18 cellular contexts compared by ENCODE assay signal in genomic region chr22:27612075-27612474, GRCh38.
DNase-seq lines count a peak whose midpoint lies in the region; ATAC-seq, FAIRE-seq and TF ChIP-seq lines count a peak whose summit lies in the region.
"Had no signal": no experiment of that assay in that cellular context is flagged by ENCODE, and none has a peak within 500 bp of the region (broad histone marks: within the 10 kb centered on the region; RNA-seq: fewer than 3 reads in every experiment).

No MANE protein-coding gene starts in this region.

- intact Hi-C loops in pancreas (cut with DNase I) (no loop called here), left ventricle myocardium inferior (cut with micrococcal nuclease) (no loop called here)

- peaks cover 2% of the 10 kb centered on the region for H3K4me1 Mint-ChIP-seq in glutamatergic neuron (ENCODE audit: low read depth, unreplicated experiment)

- H3K4me1 ChIP-seq in pancreas, result no peaks in the 10 kb centered on the region
- peaks cover 8% of the 10 kb centered on the region for H3K4me1 ChIP-seq in left ventricle myocardium inferior
- H3K4me1 ChIP-seq: Caco-2 had no signal

- no peak for TF ChIP-seq CTCF in glutamatergic neuron (IDR thresholded peaks at IDR 0.05; ENCODE audit: partially characterized antibody, unreplicated experiment)
- no peak for TF ChIP-seq CTCF in pancreas (IDR thresholded peaks at IDR 0.05)
- no peak for TF ChIP-seq CTCF in left ventricle myocardium inferior (IDR thresholded peaks at IDR 0.05; ENCODE audit: borderline replicate concordance)

- H3K9me3 Mint-ChIP-seq in glutamatergic neuron (ENCODE audit: unreplicated experiment), result peaks cover 6% of the 10 kb centered on the region

- peaks cover 13% of the 10 kb centered on the region for H3K27me3 Mint-ChIP-seq in glutamatergic neuron (ENCODE audit: unreplicated experiment)

- no peak overlapping the region for H3K4me3 Mint-ChIP-seq in glutamatergic neuron (ENCODE audit: unreplicated experiment)

- H3K9me3 ChIP-seq in pancreas (no peaks in the 10 kb centered on the region), left ventricle myocardium inferior (replicated peaks) (no peaks in the 10 kb centered on the region)
- H3K9me3 ChIP-seq: Caco-2 had no signal

- H3K4me3 ChIP-seq in pancreas, result no peak overlapping the region
- H3K4me3 ChIP-seq in left ventricle myocardium inferior, result no peak overlapping the region
- H3K4me3 ChIP-seq: GM12878 had no signal

- H3K36me3 ChIP-seq in pancreas, result no peaks in the 10 kb centered on the region
- no peaks in the 10 kb centered on the region for H3K36me3 ChIP-seq in left ventricle myocardium inferior

- no peak overlapping the region for H3K27ac Mint-ChIP-seq in glutamatergic neuron (ENCODE audit: unreplicated experiment)

- peak; percentile 13 to 24 for DNase-seq in Kasumi-1 (lab: John Stamatoyannopoulos, UW)
- peak; percentile 56 for DNase-seq in SKM-1 (lab: John Stamatoyannopoulos, UW; ENCODE audit: unreplicated experiment)
- DNase-seq in glutamatergic neuron, result peak; percentile 13
- no peak for DNase-seq in pancreas
- DNase-seq in left ventricle myocardium inferior, result no peak
- DNase-seq in dermis blood vessel endothelial cell, result no peak
- DNase-seq: Caco-2, HCEC 1CT, NCI-H1105, NCI-H187, NCI-H446, SW 1271 had no signal

- H3K27me3 ChIP-seq in pancreas (no peaks in the 10 kb centered on the region), left ventricle myocardium inferior (ENCODE audit: low read depth) (peaks cover 63% of the 10 kb centered on the region)

- 55 to 58% methylated on average over 6 of the region's 6 CpGs for WGBS in pancreas, 2 donors

- ATAC-seq in pancreas (no peak), GM18520 (IDR thresholded peaks at IDR 0.05; ENCODE audit: unreplicated experiment) (no peak)
- ATAC-seq: GM12878, Right ventricle myocardium inferior had no signal

- H3K27ac ChIP-seq in pancreas (no peak overlapping the region), left ventricle myocardium inferior (replicated peaks) (no peak overlapping the region)
- H3K27ac ChIP-seq: C4-2B had no signal

- no peaks in the 10 kb centered on the region for H3K36me3 Mint-ChIP-seq in glutamatergic neuron (ENCODE audit: unreplicated experiment)

- FAIRE-seq in pancreas (lab: Jason Lieb, UNC), result no peak
- FAIRE-seq: GM12878, GM19239, HTR-8/SVneo had no signal

Comparison
In these comparisons a context has a peak if more than half of its experiments do, and no peak if none do; other contexts are left out.
1. DNase-seq: peak in Kasumi-1 (2 of 2), SKM-1 (single experiment) and glutamatergic neuron (single experiment); none in pancreas (0 of 6), left ventricle myocardium inferior (single experiment) and dermis blood vessel endothelial cell (single experiment).